ENCODE assay signal across 1 cellular context in the genomic region with DNA sequence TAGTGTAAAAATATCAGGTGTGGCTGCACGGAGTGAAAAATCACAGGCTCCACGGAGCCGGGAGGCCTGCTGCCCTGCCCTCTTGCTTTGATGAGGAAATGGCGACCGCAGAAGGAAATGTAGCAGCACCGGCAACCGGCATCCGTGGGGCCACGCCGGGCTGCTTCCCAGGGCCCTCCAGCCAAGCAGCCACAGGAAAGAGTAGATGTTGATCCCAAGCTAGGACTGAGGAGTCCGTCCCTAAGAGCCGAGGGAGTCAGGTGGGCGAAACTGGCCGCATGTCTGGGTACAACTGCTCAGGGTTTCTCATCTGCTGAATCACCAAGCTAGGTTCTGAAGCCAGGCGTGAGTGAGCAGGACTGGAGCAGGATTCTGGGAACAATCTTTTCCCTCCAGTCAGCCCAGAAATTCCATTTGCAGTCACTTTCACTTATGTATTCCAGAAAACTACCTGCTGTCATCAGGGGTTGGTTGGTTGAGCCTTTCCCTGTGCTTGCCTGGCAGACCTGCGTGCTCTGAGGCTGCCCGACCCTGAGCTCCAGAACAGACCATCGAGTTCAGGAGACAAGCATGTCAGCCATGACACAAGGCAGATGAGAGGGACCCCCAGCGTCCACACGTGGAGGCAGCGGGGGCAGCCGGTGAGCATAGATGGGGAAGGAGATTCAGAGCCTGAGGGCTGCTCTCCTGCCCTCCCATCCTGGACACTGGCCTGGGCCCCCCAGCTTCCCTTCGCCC.
TF ChIP-seq lines count a peak whose summit lies in the region.

No MANE protein-coding gene starts in this region.

TF ChIP-seq in GM12878, 131 proteins besides CTCF, POLR2A, EP300 and RAD21 (continued from another document):
- TF ChIP-seq CREB1 (IDR thresholded peaks at IDR 0.05; ENCODE audit: low read depth), result no peak
